Comparison of ENCODE assay signal across 9 cellular contexts in genomic region chr12:64781374-64782029, GRCh38. TPM values are rescaled to one million over a fixed set of nuclear protein-coding genes. Genes with fewer than 3 reads are reported as not detected.
DNase-seq lines count a peak whose midpoint lies in the region; ATAC-seq, FAIRE-seq and TF ChIP-seq lines count a peak whose summit lies in the region.
"Had no signal": no experiment of that assay in that cellular context is flagged by ENCODE, and none has a peak within 500 bp of the region (broad histone marks: within the 10 kb centered on the region; RNA-seq: fewer than 3 reads in every experiment).

No MANE protein-coding gene starts in this region.

- peaks cover 71 to 75% of the 10 kb centered on the region in 2 donors for H3K27me3 Mint-ChIP-seq in effector memory CD8-positive, alpha-beta T cell
- peaks cover 27 to 55% of the 10 kb centered on the region in 2 donors for H3K27me3 Mint-ChIP-seq in natural killer cell treated with Interleukin-12 subunit alpha and Interleukin-12 subunit beta and Interleukin-15 and Interleukin-18, amount 100 ng/mL, for 72 hours

- peak; percentile 44 for ATAC-seq in effector memory CD8-positive, alpha-beta T cell (replicated peaks)
- peak; percentile 15 to 38 for ATAC-seq in natural killer cell treated with Interleukin-12 subunit alpha and Interleukin-12 subunit beta and Interleukin-15 and Interleukin-18, amount 100 ng/mL, for 72 hours
- no peak for ATAC-seq in GM18519 (IDR thresholded peaks at IDR 0.05; ENCODE audit: low FRiP score, unreplicated experiment)

- peak overlapping the region; percentile 80 to 87 for H3K4me3 Mint-ChIP-seq in effector memory CD8-positive, alpha-beta T cell
- peak overlapping the region; percentile 88 for H3K4me3 Mint-ChIP-seq in natural killer cell treated with Interleukin-12 subunit alpha and Interleukin-12 subunit beta and Interleukin-15 and Interleukin-18, amount 100 ng/mL, for 72 hours

- peak overlapping the region; percentile 83 for H3K27ac ChIP-seq in 22Rv1

- H3K27ac Mint-ChIP-seq in effector memory CD8-positive, alpha-beta T cell: no peak overlapping the region
- peak overlapping the region in 1 of 2 donors; percentile 70 for H3K27ac Mint-ChIP-seq in natural killer cell treated with Interleukin-12 subunit alpha and Interleukin-12 subunit beta and Interleukin-15 and Interleukin-18, amount 100 ng/mL, for 72 hours

- peaks cover 4 to 9% of the 10 kb centered on the region in 2 donors for H3K9me3 Mint-ChIP-seq in effector memory CD8-positive, alpha-beta T cell
- H3K9me3 Mint-ChIP-seq in natural killer cell treated with Interleukin-12 subunit alpha and Interleukin-12 subunit beta and Interleukin-15 and Interleukin-18, amount 100 ng/mL, for 72 hours: no peaks in the 10 kb centered on the region

- TF ChIP-seq CTCF in 22Rv1 (IDR thresholded peaks at IDR 0.05): peak; percentile 35; the same call in 1 of the 2 replicates

- H3K4me1 Mint-ChIP-seq in effector memory CD8-positive, alpha-beta T cell (ENCODE audit: low read depth in 2 of 2): peaks cover 10 to 15% of the 10 kb centered on the region in 2 donors
- H3K4me1 Mint-ChIP-seq in natural killer cell treated with Interleukin-12 subunit alpha and Interleukin-12 subunit beta and Interleukin-15 and Interleukin-18, amount 100 ng/mL, for 72 hours (ENCODE audit: low read depth in 2 of 2): peaks cover 12 to 14% of the 10 kb centered on the region in 2 donors

- no peaks in the 10 kb centered on the region for H3K36me3 Mint-ChIP-seq in effector memory CD8-positive, alpha-beta T cell (ENCODE audit: insufficient read depth)
- H3K36me3 Mint-ChIP-seq in natural killer cell treated with Interleukin-12 subunit alpha and Interleukin-12 subunit beta and Interleukin-15 and Interleukin-18, amount 100 ng/mL, for 72 hours: peaks cover 9% of the 10 kb centered on the region

- FAIRE-seq in GM19239 (lab: Jason Lieb, UNC): peak; percentile 33
- FAIRE-seq: GM18507 had no signal

- DNase-seq in GM19239 (ENCODE audit: insufficient read length, low spot score) (no peak), NCI-H2227 treated with DMSO at 0.1 percent for 48 hours (lab: John Stamatoyannopoulos, UW) (peak; percentile 73), NAMALWA (ENCODE audit: low spot score) (no peak)
- no peak for DNase-seq in effector memory CD8-positive, alpha-beta T cell
- no peak for DNase-seq in natural killer cell treated with Interleukin-12 subunit alpha and Interleukin-12 subunit beta and Interleukin-15 and Interleukin-18, amount 100 ng/mL, for 72 hours (ENCODE audit: low spot score)
- DNase-seq in stimulated activated CD4-positive, alpha-beta T cell treated with anti-CD3 and anti-CD28 coated beads, Interleukin-12 subunit alpha, Interleukin-12 subunit beta, amount 100 ng/mL, for 4 hours: no peak

RNA-seq across cellular contexts. Expression of gene GNS, which starts 22.3 kb away (rescaled TPM):
- total RNA-seq in natural killer cell treated with Interleukin-12 subunit alpha and Interleukin-12 subunit beta and Interleukin-15 and Interleukin-18, amount 100 ng/mL, for 72 hours: 10 to 100 TPM; 18.9 to 43.7 TPM

RNA-seq across cellular contexts. Expression of gene TBC1D30, which starts 42.9 kb away (rescaled TPM):
- 1 to 10 TPM; 1.1 TPM for total RNA-seq in natural killer cell treated with Interleukin-12 subunit alpha and Interleukin-12 subunit beta and Interleukin-15 and Interleukin-18, amount 100 ng/mL, for 72 hours
